ENCODE assay signal across 10 cellular contexts in genomic region chr3:58353722-58354553, GRCh38. TPM values are rescaled to one million over a fixed set of nuclear protein-coding genes. Genes with fewer than 3 reads are reported as not detected.
DNase-seq lines count a peak whose midpoint lies in the region; ATAC-seq and TF ChIP-seq lines count a peak whose summit lies in the region.
"Had no signal": no experiment of that assay in that cellular context is flagged by ENCODE, and none has a peak within 500 bp of the region (broad histone marks: within the 10 kb centered on the region; RNA-seq: fewer than 3 reads in every experiment).

No MANE protein-coding gene starts in this region.

- peaks cover 33% of the 10 kb centered on the region for H3K4me1 Mint-ChIP-seq in HFFc6 (ENCODE audit: low read depth)

- no peak overlapping the region for H3K27ac ChIP-seq in right atrium auricular region
- no peak overlapping the region for H3K27ac ChIP-seq in psoas muscle

- no peaks in the 10 kb centered on the region for H3K9me3 ChIP-seq in right atrium auricular region
- no peaks in the 10 kb centered on the region for H3K9me3 ChIP-seq in psoas muscle

- ATAC-seq in psoas muscle = no peak
- ATAC-seq in HG03457 (IDR thresholded peaks at IDR 0.05; ENCODE audit: unreplicated experiment) = no peak

- H3K36me3 Mint-ChIP-seq in HFFc6 (ENCODE audit: low read depth) = no peaks in the 10 kb centered on the region; the same call in 1 of the 2 replicates

- peaks cover 4% of the 10 kb centered on the region; the same call in 1 of the 2 replicates for H3K27me3 Mint-ChIP-seq in HFFc6 (ENCODE audit: insufficient read depth)

- H3K36me3 ChIP-seq in right atrium auricular region (no peaks in the 10 kb centered on the region), psoas muscle (ENCODE audit: insufficient read depth in 1 of 2, low read depth in 1 of 2) (no peaks in the 10 kb centered on the region)

- H3K4me1 ChIP-seq in right atrium auricular region (peaks cover 0 to 44% of the 10 kb centered on the region in 2 donors), psoas muscle (peaks cover 24% of the 10 kb centered on the region)

- no peak overlapping the region for H3K4me3 Mint-ChIP-seq in HFFc6

- DNase-seq in AG10803 (ENCODE audit: low read depth) (peak; percentile 70), HFFc6 (no peak), UCSD-AML1 (lab: John Stamatoyannopoulos, UW; ENCODE audit: unreplicated experiment) (peak; percentile 48), right atrium auricular region (ENCODE audit: low spot score) (peak; percentile 18), psoas muscle (no peak), posterior vena cava (ENCODE audit: low spot score) (no peak), NCI-H526 (lab: John Stamatoyannopoulos, UW) (no peak)
- DNase-seq: DMS 273 treated with DMSO at 0.1 percent for 48 hours, midbrain had no signal

- H3K27me3 ChIP-seq in right atrium auricular region = no peaks in the 10 kb centered on the region
- H3K27me3 ChIP-seq in psoas muscle (ENCODE audit: insufficient read depth in 3 of 3, low read length in 2 of 3) = no peaks in the 10 kb centered on the region

- no peaks in the 10 kb centered on the region for H3K9me3 Mint-ChIP-seq in HFFc6

- no peak overlapping the region; the same call in 1 of the 2 replicates for H3K27ac Mint-ChIP-seq in HFFc6

- intact Hi-C loops in psoas muscle (cut with DNase I) (no loop called here), posterior vena cava (cut with DNase I) (no loop called here)

- H3K4me3 ChIP-seq in AG10803 (ENCODE audit: low read length) (no peak overlapping the region), right atrium auricular region (no peak overlapping the region), psoas muscle (no peak overlapping the region)

- peak; percentile 40 for TF ChIP-seq CTCF in AG10803 (conservative IDR thresholded peaks at IDR 0.05; ENCODE audit: low read length)
- TF ChIP-seq CTCF in HFFc6 (IDR thresholded peaks at IDR 0.05) = peak; percentile 22; the same call in 1 of the 2 replicates
- TF ChIP-seq CTCF in right atrium auricular region (IDR thresholded peaks at IDR 0.05) = no peak
- no peak for TF ChIP-seq CTCF in psoas muscle (IDR thresholded peaks at IDR 0.05)

- 86 to 91% (median 88%) methylated on average over 8 of the region's 8 CpGs for WGBS in psoas muscle, 3 donors

RNA-seq across cellular contexts. Expression of gene PXK, which starts 21.2 kb away (rescaled TPM):
- total RNA-seq in HFFc6 (2021; fragmentation: NEBNext Ultra II Directional; extraction: Animal tissue kit (Norgen Biotek cat#: 25700)) = 10 to 100 TPM; 16.3 to 25.1 (median 21.1) TPM
- total RNA-seq in right atrium auricular region = 10 to 100 TPM; 18.3 to 22.5 TPM
- 10 to 100 TPM; 15.5 to 17.5 (median 16.5) TPM for total RNA-seq in psoas muscle
- 10 to 100 TPM in 1 of 3 donors, 1 to 10 TPM in 2; 3.4 to 14.7 (median 8.6) TPM for polyA plus RNA-seq in psoas muscle
- total RNA-seq in posterior vena cava = 10 to 100 TPM; 22.5 to 24.8 TPM

RNA-seq across cellular contexts. Expression of gene HTD2, which starts 47.6 kb away (rescaled TPM):
- total RNA-seq in HFFc6 (2021; fragmentation: NEBNext Ultra II Directional; extraction: Animal tissue kit (Norgen Biotek cat#: 25700)) = 1 to 10 TPM; 5.1 to 8.7 (median 6.3) TPM
- total RNA-seq in right atrium auricular region (10 to 100 TPM; 12.1 to 14.7 TPM), psoas muscle (10 to 100 TPM; 12.0 to 17.9 (median 15.8) TPM), posterior vena cava (1 to 10 TPM; 5.9 to 7.7 TPM)
- polyA plus RNA-seq in psoas muscle = 10 to 100 TPM; 10.9 to 37.0 (median 12.5) TPM

RNA-seq across cellular contexts. Expression of gene RPP14, which starts 47.9 kb away (rescaled TPM):
- 10 to 100 TPM; 14.5 to 19.9 (median 16.0) TPM for total RNA-seq in HFFc6 (2021; fragmentation: NEBNext Ultra II Directional; extraction: Animal tissue kit (Norgen Biotek cat#: 25700))
- total RNA-seq in right atrium auricular region (10 to 100 TPM in 1 of 2 donors, 1 to 10 TPM in 1; 10.0 to 10.9 TPM), psoas muscle (10 to 100 TPM; 24.9 to 35.0 (median 30.0) TPM), posterior vena cava (10 to 100 TPM; 10.8 to 11.6 TPM)
- polyA plus RNA-seq in psoas muscle = 10 to 100 TPM; 17.3 to 36.6 (median 23.2) TPM

Comparison
In these comparisons a context has a peak if more than half of its experiments do, and no peak if none do; other contexts are left out.
1. DNase-seq: peak in AG10803 (single experiment), UCSD-AML1 (single experiment) and right atrium auricular region (single experiment); none in HFFc6 (single experiment), psoas muscle (0 of 2), posterior vena cava (single experiment) and NCI-H526 (0 of 2).
2. CTCF ChIP-seq: peak in AG10803 (single experiment) and HFFc6 (single experiment); none in right atrium auricular region (0 of 2) and psoas muscle (single experiment).